Comparison of ENCODE assay signal across 9 cellular contexts in the genomic region with DNA sequence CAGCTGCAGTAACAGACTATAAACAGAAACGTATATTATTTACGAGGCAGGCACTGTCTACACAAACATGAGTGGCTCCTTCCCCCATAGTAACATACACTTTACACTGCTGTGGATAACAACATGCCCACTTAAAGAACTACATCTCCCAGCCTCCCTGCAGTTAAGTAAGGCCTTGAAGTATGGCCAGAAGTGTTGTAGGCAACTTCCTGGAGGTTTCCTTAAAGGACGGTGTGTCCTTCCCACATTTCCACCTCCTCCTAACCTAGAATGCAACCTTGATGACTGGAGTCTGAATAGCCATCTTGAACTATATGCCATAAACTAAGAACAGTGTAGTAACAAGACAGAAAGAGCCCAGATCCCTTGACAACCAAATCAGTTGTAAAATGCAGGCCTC. TPM values are rescaled to one million over a fixed set of nuclear protein-coding genes. Genes with fewer than 3 reads are reported as not detected.
DNase-seq lines count a peak whose midpoint lies in the region; ATAC-seq, FAIRE-seq and TF ChIP-seq lines count a peak whose summit lies in the region.
"Had no signal": no experiment of that assay in that cellular context is flagged by ENCODE, and none has a peak within 500 bp of the region (broad histone marks: within the 10 kb centered on the region; RNA-seq: fewer than 3 reads in every experiment).

No MANE protein-coding gene starts in this region.

- no peaks in the 10 kb centered on the region for H3K27me3 Mint-ChIP-seq in activated CD4-positive, alpha-beta memory T cell treated with anti-CD3 and anti-CD28 coated beads, Interleukin-2, amount 10 ng/mL, durations not matched to agents 7 days and 5 days

- CTCF ChIA-PET in GM12878 (lab: Yijun Ruan, JAX) = interaction anchor here (1.2 to 1.6 kb wide), 2 partner anchors 10 to 21 kb away, joined by 3 to 5 read pairs; no protein-coding TSS in a partner anchor
- CTCF ChIA-PET in activated CD4-positive, alpha-beta memory T cell treated with anti-CD3 and anti-CD28 coated beads, Interleukin-2, amount 10 ng/mL, durations not matched to agents 7 days and 5 days (lab: Charles Lee) = interaction anchor here (2.1 kb wide), 1 partner anchor 9 kb away, joined by 4 read pairs; no protein-coding TSS in a partner anchor

- DNase-seq in NCI-H1417 (lab: John Stamatoyannopoulos, UW) = peak in 2 of 3 experiments; percentile 40 to 51
- no peak for DNase-seq in NCI-H1417 treated with DMSO at 0.1 percent for 48 hours (lab: John Stamatoyannopoulos, UW)
- no peak for DNase-seq in GM12878 (ENCODE audit: low read depth, low spot score)
- DNase-seq in left lung = no peak
- DNase-seq in tibial artery = no peak
- no peak for DNase-seq in GDM1 (lab: John Stamatoyannopoulos, UW)
- no peak for DNase-seq in activated CD4-positive, alpha-beta memory T cell treated with anti-CD3 and anti-CD28 coated beads, Interleukin-2, amount 10 ng/mL, durations not matched to agents 7 days and 5 days
- DNase-seq in stimulated activated CD4-positive, alpha-beta T cell treated with anti-CD3 and anti-CD28 coated beads, Interleukin-12 subunit alpha, Interleukin-12 subunit beta, amount 100 ng/mL, for 4 hours = no peak
- DNase-seq: effector CD8-positive, alpha-beta T cell had no signal

- BruUV-seq in GM12878 (replicated peaks; lab: Mats Ljungman, UMichigan) = no TSS peak

- H3K4me2 ChIP-seq in GM12878 (ENCODE audit: control insufficient read depth, insufficient read depth) = no peak overlapping the region

- H3K27ac Mint-ChIP-seq in activated CD4-positive, alpha-beta memory T cell treated with anti-CD3 and anti-CD28 coated beads, Interleukin-2, amount 10 ng/mL, durations not matched to agents 7 days and 5 days = no peak overlapping the region

- no peaks in the 10 kb centered on the region; a peak in 1 of 4 replicates for H3K27me3 ChIP-seq in GM12878 (replicated peaks in 1 of 2; ENCODE audit: control insufficient read depth in 2 of 2, insufficient read depth in 2 of 2, low read length in 1 of 2)
- H3K27me3 ChIP-seq in left lung = no peaks in the 10 kb centered on the region
- H3K27me3 ChIP-seq in tibial artery = no peaks in the 10 kb centered on the region

- in situ Hi-C loops in GM12878 (cut with MboI) = no loop called here

- H3K4me1 ChIP-seq in GM12878 (ENCODE audit: control insufficient read depth, insufficient read depth, low read length) (no peaks in the 10 kb centered on the region), left lung (peaks cover 13 to 60% of the 10 kb centered on the region in 2 donors), tibial artery (peaks cover 0 to 78% (median 28%) of the 10 kb centered on the region in 4 donors)

- H3K9me3 ChIP-seq in GM12878 (replicated peaks; ENCODE audit: control insufficient read depth, insufficient read depth, low read length) (no peaks in the 10 kb centered on the region; the same call in 2 of the 3 replicates), left lung (no peaks in the 10 kb centered on the region), tibial artery (no peaks in the 10 kb centered on the region)

- FAIRE-seq in GM12878 (lab: Jason Lieb, UNC) = no peak

- H3K36me3 Mint-ChIP-seq in activated CD4-positive, alpha-beta memory T cell treated with anti-CD3 and anti-CD28 coated beads, Interleukin-2, amount 10 ng/mL, durations not matched to agents 7 days and 5 days (ENCODE audit: low read depth) = peaks cover 10% of the 10 kb centered on the region

- TF ChIP-seq CTCF in GM12878 (IDR thresholded peaks at IDR 0.05 in 2 of 3, conservative IDR thresholded peaks at IDR 0.05 in 1 of 3; ENCODE audit: control insufficient read depth in 2 of 3, extremely low read depth in 1 of 3, insufficient read depth in 1 of 3, low read depth in 3 of 3, low read length in 3 of 3) = no peak
- TF ChIP-seq CTCF in left lung (IDR thresholded peaks at IDR 0.05) = no peak
- no peak for TF ChIP-seq CTCF in tibial artery (IDR thresholded peaks at IDR 0.05)

- no peaks in the 10 kb centered on the region; the same call in 1 of the 2 replicates for H3K79me2 ChIP-seq in GM12878 (ENCODE audit: control insufficient read depth, insufficient read depth, low read length)

- H3K9me3 Mint-ChIP-seq in activated CD4-positive, alpha-beta memory T cell treated with anti-CD3 and anti-CD28 coated beads, Interleukin-2, amount 10 ng/mL, durations not matched to agents 7 days and 5 days = peaks cover 5% of the 10 kb centered on the region

- no peak for TF ChIP-seq RAD21 in GM12878 (IDR thresholded peaks at IDR 0.05; ENCODE audit: insufficient read depth, low read depth, low read length)

- peaks cover 6% of the 10 kb centered on the region; the same call in 1 of the 2 replicates for H4K20me1 ChIP-seq in GM12878 (ENCODE audit: control insufficient read depth, insufficient read depth)

- H3K36me3 ChIP-seq in GM12878 (ENCODE audit: control insufficient read depth in 2 of 2, insufficient read depth in 2 of 2, low read length in 1 of 2) = no peaks in the 10 kb centered on the region
- H3K36me3 ChIP-seq in left lung = no peaks in the 10 kb centered on the region
- no peaks in the 10 kb centered on the region for H3K36me3 ChIP-seq in tibial artery

- POLR2A ChIA-PET in GM12878 (lab: Charles Lee) = no interaction called here
- POLR2A ChIA-PET in activated CD4-positive, alpha-beta memory T cell treated with anti-CD3 and anti-CD28 coated beads, Interleukin-2, amount 10 ng/mL, durations not matched to agents 7 days and 5 days (lab: Charles Lee) = interaction anchor here (0.8 kb wide), 1 partner anchor 19 kb away, joined by 3 read pairs; no protein-coding TSS in a partner anchor

- no peak overlapping the region for H3K4me3 Mint-ChIP-seq in activated CD4-positive, alpha-beta memory T cell treated with anti-CD3 and anti-CD28 coated beads, Interleukin-2, amount 10 ng/mL, durations not matched to agents 7 days and 5 days

- intact Hi-C loops in GM12878 (cut with micrococcal nuclease; ENCODE audit: unreplicated experiment) (no loop called here), left lung (cut with DNase I) (no loop called here), tibial artery (cut with DNase I; ENCODE audit: low total_unique reads) (loop anchor here (10.0 kb wide), 1 partner anchor 438 kb away; no protein-coding TSS in a partner anchor)

- SMC1A ChIA-PET in GM12878 (lab: Charles Lee; ENCODE audit: uncharacterized antibody, unreplicated experiment) = interaction anchor here (1.3 kb wide), 1 partner anchor 9 kb away, joined by 3 read pairs; no protein-coding TSS in a partner anchor

- ATAC-seq in GM12878 = peak; percentile 50
- ATAC-seq in left lung = peak; percentile 93

- RAD21 ChIA-PET in GM12878 (lab: Charles Lee; ENCODE audit: unreplicated experiment) = no interaction called here

- no peak for TF ChIP-seq POLR2A in GM12878 (IDR thresholded peaks at IDR 0.05; ENCODE audit: low read depth, low read length)

- WGBS in GM12878 (ENCODE audit: insufficient coverage, insufficient replicate concordance, low lambda C conversion rate, missing lambda C conversion rate) = 88% methylated on average over 3 of the region's 3 CpGs

- H3K4me3 ChIP-seq in GM12878 = no peak overlapping the region
- no peak overlapping the region for H3K4me3 ChIP-seq in left lung
- no peak overlapping the region for H3K4me3 ChIP-seq in tibial artery

- TF ChIP-seq EP300 in GM12878 (IDR thresholded peaks at IDR 0.05; ENCODE audit: borderline replicate concordance in 1 of 2, control insufficient read depth in 1 of 2, low read depth in 2 of 2, low read length in 2 of 2) = no peak

- no peak overlapping the region for H3K9ac ChIP-seq in GM12878 (ENCODE audit: control insufficient read depth, insufficient read depth, low read length)

- H2AFZ ChIP-seq in GM12878 (ENCODE audit: control insufficient read depth, low read depth, low read length) = no peak overlapping the region

- H3K27ac ChIP-seq in GM12878 (ENCODE audit: control insufficient read depth, insufficient read depth) (no peak overlapping the region), left lung (no peak overlapping the region), tibial artery (peak overlapping the region; percentile 5 to 37)

- H3K4me1 Mint-ChIP-seq in activated CD4-positive, alpha-beta memory T cell treated with anti-CD3 and anti-CD28 coated beads, Interleukin-2, amount 10 ng/mL, durations not matched to agents 7 days and 5 days = peaks cover 13% of the 10 kb centered on the region

TF ChIP-seq in GM12878, 131 proteins besides CTCF, POLR2A, EP300 and RAD21:
- no peak for TF ChIP-seq TCF7 (IDR thresholded peaks at IDR 0.05; ENCODE audit: borderline replicate concordance)
- TF ChIP-seq SIX5 (IDR thresholded peaks at IDR 0.05; ENCODE audit: low read depth, low read length, severe bottlenecking) = peak; percentile 21
- no peak for TF ChIP-seq CREM (IDR thresholded peaks at IDR 0.05; ENCODE audit: low read depth)
- no peak for TF ChIP-seq CHD2 (IDR thresholded peaks at IDR 0.05; ENCODE audit: borderline replicate concordance, low read depth, low read length)
- TF ChIP-seq STAT3 (IDR thresholded peaks at IDR 0.05; ENCODE audit: low read depth, low read length) = no peak
- TF ChIP-seq ETV6 (conservative IDR thresholded peaks at IDR 0.05 in 1 of 2, IDR thresholded peaks at IDR 0.05 in 1 of 2; ENCODE audit: borderline replicate concordance in 1 of 2, low read depth in 1 of 2) = no peak
- no peak for TF ChIP-seq BACH1 (IDR thresholded peaks at IDR 0.05; ENCODE audit: borderline replicate concordance)
- TF ChIP-seq BMI1 (IDR thresholded peaks at IDR 0.05; ENCODE audit: borderline replicate concordance) = no peak

RNA-seq across cellular contexts. Expression of a gene that starts 20.3 kb away (rescaled TPM):
- total RNA-seq in GM12878 (2013; cell fraction: nucleolus; rRNA removed) = 224 and 236 TPM in 2 replicates
- total RNA-seq in GM12878 (2014; rRNA removed) (16.4 and 19.7 TPM in 2 replicates), GM12878 (2014; rRNA removed; fragmentation: Illumina TruSeq; extraction: Trizol) (20.2 and 21.9 TPM in 2 replicates), GM12878 (2021) (22.8 and 30.1 TPM in 2 replicates), left lung (100 to 1,000 TPM in 1 of 2 donors, 10 to 100 TPM in 1; 98.6 to 123 TPM)
- 11.9 TPM for polyA plus RNA-seq in GM12878 (2011; ENCODE audit: low read depth)
- polyA plus RNA-seq in GM12878 (2011; rRNA removed) (8.0 and 8.7 TPM in 2 replicates), GM12878 (2014; fragmentation: Illumina TruSeq; extraction: Trizol) (12.9 and 14.9 TPM in 2 replicates), GM12878 (2014; fragmentation: Nextera tagmentation; extraction: Ambion mirVana) (1 to 10 TPM; 3.7 to 7.5 TPM), GM12878 (2014; rRNA removed) (9.0 and 9.5 TPM in 2 replicates), GM12878 (2016; fragmentation: Nextera tagmentation; extraction: Ambion mirVana) (1 to 10 TPM; 5.0 to 6.3 TPM)
- 5.3 and 5.8 TPM in 2 replicates for polyA plus RNA-seq in GM12878 (2011; cell fraction: cytosol; rRNA removed)
- polyA plus RNA-seq in GM12878 (2011; cell fraction: nucleus; rRNA removed) = 14.9 and 19.6 TPM in 2 replicates
- polyA plus RNA-seq in GM12878 (2012) = 9.9 and 14.1 TPM in 2 replicates
- 35.9 and 49.2 TPM in 2 replicates for polyA minus RNA-seq in GM12878 (2011; rRNA and poly(A)+ RNA removed)
- polyA minus RNA-seq in GM12878 (2011; cell fraction: cytosol; rRNA and poly(A)+ RNA removed) = 10.8 and 16.2 TPM in 2 replicates
- polyA minus RNA-seq in GM12878 (2011; cell fraction: nucleus; rRNA and poly(A)+ RNA removed) = 31.4 and 61.8 TPM in 2 replicates
- 10 to 100 TPM; 68.3 to 71.8 TPM for total RNA-seq in activated CD4-positive, alpha-beta memory T cell treated with anti-CD3 and anti-CD28 coated beads, Interleukin-2, amount 10 ng/mL, durations not matched to agents 7 days and 5 days

Comparison
In these comparisons a context has a peak if more than half of its experiments do, and no peak if none do; other contexts are left out.
1. DNase-seq: peak in NCI-H1417 (2 of 3); none in NCI-H1417 treated with DMSO at 0.1 percent for 48 hours (single experiment), GM12878 (single experiment), left lung (0 of 2), tibial artery (0 of 2), GDM1 (single experiment), activated CD4-positive, alpha-beta memory T cell treated with anti-CD3 and anti-CD28 coated beads, Interleukin-2, amount 10 ng/mL, durations not matched to agents 7 days and 5 days (single experiment) and stimulated activated CD4-positive, alpha-beta T cell treated with anti-CD3 and anti-CD28 coated beads, Interleukin-12 subunit alpha, Interleukin-12 subunit beta, amount 100 ng/mL, for 4 hours (single experiment).
2. H3K27ac ChIP-seq: peak in tibial artery (2 of 2); none in GM12878 (single experiment) and left lung (0 of 2).